Comparison of ENCODE assay signal across 14 cellular contexts in the genomic region with DNA sequence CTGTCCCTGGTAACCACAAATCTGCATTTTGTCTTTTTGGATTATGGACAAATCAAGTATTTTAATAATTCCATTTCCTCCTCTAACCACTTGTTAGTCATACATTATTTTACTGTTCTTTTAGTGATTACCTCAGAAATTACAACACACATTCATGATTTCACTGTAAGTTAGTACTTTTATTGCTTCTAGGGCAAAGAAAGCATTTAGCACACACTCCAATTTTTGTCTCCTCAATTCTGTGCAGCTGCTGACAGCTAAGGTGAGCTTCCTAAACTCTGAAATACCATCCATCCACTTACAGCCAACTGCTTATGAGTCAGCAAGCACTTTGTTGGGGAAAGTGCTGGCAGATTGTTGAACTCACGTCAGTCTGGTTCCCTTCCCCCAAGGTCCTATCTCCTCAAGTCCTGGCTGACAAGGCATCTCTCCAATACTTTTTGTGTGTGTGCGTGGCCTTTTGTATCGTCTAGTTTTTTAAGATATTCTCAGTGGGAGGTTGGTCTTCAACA. TPM values are rescaled to one million over a fixed set of nuclear protein-coding genes. Genes with fewer than 3 reads are reported as not detected.
DNase-seq lines count a peak whose midpoint lies in the region; ATAC-seq and TF ChIP-seq lines count a peak whose summit lies in the region.
"Had no signal": no experiment of that assay in that cellular context is flagged by ENCODE, and none has a peak within 500 bp of the region (broad histone marks: within the 10 kb centered on the region; RNA-seq: fewer than 3 reads in every experiment).

No MANE protein-coding gene starts in this region.

- no peaks in the 10 kb centered on the region for H3K9me3 Mint-ChIP-seq in activated naive CD4-positive, alpha-beta T cell treated with anti-CD3 and anti-CD28 coated beads, Interleukin-2, amount 10 ng/mL, durations not matched to agents 7 days and 5 days

- ATAC-seq in HG03196 (IDR thresholded peaks at IDR 0.05; ENCODE audit: unreplicated experiment) = no peak

- H3K4me2 ChIP-seq in osteoblast (ENCODE audit: insufficient read depth, low read length) = peak overlapping the region; percentile 38

- no peaks in the 10 kb centered on the region for H3K36me3 ChIP-seq in osteoblast (ENCODE audit: insufficient read depth, low read length)
- H3K36me3 ChIP-seq: suprapubic skin had no signal

- no peaks in the 10 kb centered on the region for H3K79me2 ChIP-seq in osteoblast (ENCODE audit: insufficient read depth, low read length)

- peak; percentile 53 for DNase-seq in GM03348 (ENCODE audit: low spot score)
- DNase-seq in NOMO-1 treated with DMSO at 0.1 percent for 48 hours (lab: John Stamatoyannopoulos, UW; ENCODE audit: unreplicated experiment) = peak; percentile 60
- DNase-seq in epithelial cell of proximal tubule (ENCODE audit: low read depth) = peak; percentile 38
- peak; percentile 85 for DNase-seq in osteoblast (ENCODE audit: insufficient read length, low spot score, missing footprints)
- no peak for DNase-seq in stimulated activated CD4-positive, alpha-beta T cell treated with anti-CD3 and anti-CD28 coated beads, Interleukin-12 subunit alpha, Interleukin-12 subunit beta, amount 100 ng/mL, for 4 hours
- DNase-seq in activated naive CD4-positive, alpha-beta T cell treated with anti-CD3 and anti-CD28 coated beads, Interleukin-2, amount 10 ng/mL, durations not matched to agents 7 days and 5 days = no peak
- DNase-seq in NCI-H187 (lab: John Stamatoyannopoulos, UW) = no peak
- DNase-seq: activated CD4-positive, alpha-beta T cell treated with anti-CD3 and anti-CD28 coated beads, Interleukin-2, amount 50 U/mL, for 48 hours; activated naive CD8-positive, alpha-beta T cell treated with anti-CD3 and anti-CD28 coated beads for 36 hours; erythroblast; KBM-7; NCI-H510A had no signal

- TF ChIP-seq CTCF in epithelial cell of proximal tubule (conservative IDR thresholded peaks at IDR 0.05; ENCODE audit: low read depth, low read length) = no peak
- no peak for TF ChIP-seq CTCF in osteoblast (IDR thresholded peaks at IDR 0.05; ENCODE audit: extremely low read depth, low read depth, low read length)

- H3K27me3 Mint-ChIP-seq in activated naive CD4-positive, alpha-beta T cell treated with anti-CD3 and anti-CD28 coated beads, Interleukin-2, amount 10 ng/mL, durations not matched to agents 7 days and 5 days = peaks cover 6% of the 10 kb centered on the region

- CTCF ChIA-PET in activated naive CD4-positive, alpha-beta T cell treated with anti-CD3 and anti-CD28 coated beads, Interleukin-2, amount 10 ng/mL, durations not matched to agents 7 days and 5 days (lab: Charles Lee) = no interaction called here

- H3K27ac Mint-ChIP-seq in activated naive CD4-positive, alpha-beta T cell treated with anti-CD3 and anti-CD28 coated beads, Interleukin-2, amount 10 ng/mL, durations not matched to agents 7 days and 5 days = no peak overlapping the region
- H3K27ac Mint-ChIP-seq: activated naive CD8-positive, alpha-beta T cell treated with anti-CD3 and anti-CD28 coated beads for 36 hours had no signal

- no peak overlapping the region for H3K4me3 ChIP-seq in epithelial cell of proximal tubule (ENCODE audit: low read depth, low read length)
- H3K4me3 ChIP-seq in osteoblast (ENCODE audit: insufficient read depth, low read length) = no peak overlapping the region
- H3K4me3 ChIP-seq: suprapubic skin had no signal

- no peaks in the 10 kb centered on the region for H3K4me1 Mint-ChIP-seq in activated naive CD4-positive, alpha-beta T cell treated with anti-CD3 and anti-CD28 coated beads, Interleukin-2, amount 10 ng/mL, durations not matched to agents 7 days and 5 days
- H3K4me1 Mint-ChIP-seq: activated naive CD8-positive, alpha-beta T cell treated with anti-CD3 and anti-CD28 coated beads for 36 hours had no signal

- no peak overlapping the region for H3K4me3 Mint-ChIP-seq in activated naive CD4-positive, alpha-beta T cell treated with anti-CD3 and anti-CD28 coated beads, Interleukin-2, amount 10 ng/mL, durations not matched to agents 7 days and 5 days
- H3K4me3 Mint-ChIP-seq: activated naive CD8-positive, alpha-beta T cell treated with anti-CD3 and anti-CD28 coated beads for 36 hours had no signal

- peaks cover 2% of the 10 kb centered on the region for H3K9me3 ChIP-seq in osteoblast (ENCODE audit: low read depth, low read length)
- H3K9me3 ChIP-seq: suprapubic skin had no signal

- H2AFZ ChIP-seq in osteoblast (ENCODE audit: low read length) = no peak overlapping the region

- H4K20me1 ChIP-seq in osteoblast (ENCODE audit: insufficient read depth, low read length) = no peaks in the 10 kb centered on the region

- no peaks in the 10 kb centered on the region for H3K27me3 ChIP-seq in osteoblast (ENCODE audit: insufficient read depth, low read length)
- H3K27me3 ChIP-seq: suprapubic skin had no signal

- H3K27ac ChIP-seq in osteoblast (ENCODE audit: low read depth, low read length) = peak overlapping the region; percentile 35
- H3K27ac ChIP-seq: suprapubic skin had no signal

- no peaks in the 10 kb centered on the region for H3K36me3 Mint-ChIP-seq in activated naive CD4-positive, alpha-beta T cell treated with anti-CD3 and anti-CD28 coated beads, Interleukin-2, amount 10 ng/mL, durations not matched to agents 7 days and 5 days
- H3K36me3 Mint-ChIP-seq: activated naive CD8-positive, alpha-beta T cell treated with anti-CD3 and anti-CD28 coated beads for 36 hours had no signal

- H3K4me1 ChIP-seq in osteoblast (ENCODE audit: insufficient read depth, low read length) = peaks cover 12% of the 10 kb centered on the region
- H3K4me1 ChIP-seq: suprapubic skin had no signal

RNA-seq across cellular contexts. Expression of a gene that starts 49.4 kb away (rescaled TPM):
- total RNA-seq in epithelial cell of proximal tubule = 0.07 TPM in 1 of 2 replicates, not detected in the other
- total RNA-seq in osteoblast = 8.3 and 11.2 TPM in 2 replicates

Comparison
In these comparisons a context has a peak if more than half of its experiments do, and no peak if none do; other contexts are left out.
1. DNase-seq: peak in GM03348 (single experiment), NOMO-1 treated with DMSO at 0.1 percent for 48 hours (single experiment), epithelial cell of proximal tubule (single experiment) and osteoblast (single experiment); none in stimulated activated CD4-positive, alpha-beta T cell treated with anti-CD3 and anti-CD28 coated beads, Interleukin-12 subunit alpha, Interleukin-12 subunit beta, amount 100 ng/mL, for 4 hours (single experiment), activated naive CD4-positive, alpha-beta T cell treated with anti-CD3 and anti-CD28 coated beads, Interleukin-2, amount 10 ng/mL, durations not matched to agents 7 days and 5 days (single experiment) and NCI-H187 (0 of 2).